Comparison of ENCODE assay signal across 21 cellular contexts in genomic region chr1:68644521-68644920, GRCh38.
"Had no signal": no experiment of that assay in that cellular context is flagged by ENCODE, and none has a peak within 500 bp of the region (broad histone marks: within the 10 kb centered on the region; RNA-seq: fewer than 3 reads in every experiment).

No MANE protein-coding gene starts in this region.

- ATAC-seq: heart right ventricle; left cardiac atrium; left lung; naive thymus-derived CD4-positive, alpha-beta T cell; right lobe of liver; stimulated activated naive B cell treated with anti-CD40 and anti-IgM and Interleukin-4, amounts not matched to agents 10 μg/mL and 1 μg/mL and 100 μg/mL, for 72 hours had no signal

- H3K4me2 ChIP-seq: neural progenitor cell had no signal

- H3K79me2 ChIP-seq: parathyroid adenoma had no signal

- DNase-seq: cortex of kidney; foreskin melanocyte; glutamatergic neuron; heart right ventricle; hippocampal formation; left cardiac atrium; left lung; mesendoderm; midbrain; naive thymus-derived CD4-positive, alpha-beta T cell; right lobe of liver; small intestine; stimulated activated CD4-positive, alpha-beta T cell treated with anti-CD3 and anti-CD28 coated beads, Interleukin-15, amount 100 ng/mL, for 24 hours; stimulated activated CD4-positive, alpha-beta T cell treated with anti-CD3 and anti-CD28 coated beads, Interleukin-2, amount 100 ng/mL, for 48 hours; stimulated activated naive B cell treated with anti-CD40 and anti-IgM and Interleukin-4, amounts not matched to agents 10 μg/mL and 1 μg/mL and 100 μg/mL, for 72 hours; upper lobe of left lung had no signal

- H3K27me3 ChIP-seq: esophagus muscularis mucosa, heart right ventricle, left lung, neural progenitor cell, right lobe of liver, tibial nerve, upper lobe of left lung had no signal

- H3K36me3 ChIP-seq: esophagus muscularis mucosa, heart right ventricle, left lung, neural progenitor cell, right lobe of liver, thoracic aorta, tibial nerve, upper lobe of left lung had no signal

- H3K27ac ChIP-seq: esophagus muscularis mucosa, heart right ventricle, left lung, neural progenitor cell, parathyroid adenoma, right lobe of liver, thoracic aorta, tibial nerve, upper lobe of left lung had no signal

- H3K4me1 ChIP-seq: esophagus muscularis mucosa, heart right ventricle, left lung, neural progenitor cell, parathyroid adenoma, right lobe of liver, tibial nerve, upper lobe of left lung had no signal

- H3K4me3 ChIP-seq: esophagus muscularis mucosa, heart right ventricle, left lung, neural progenitor cell, right lobe of liver, thoracic aorta, tibial nerve, upper lobe of left lung had no signal

- H3K9me3 ChIP-seq: esophagus muscularis mucosa, right lobe of liver, thoracic aorta, tibial nerve, upper lobe of left lung had no signal

- H2AFZ ChIP-seq: neural progenitor cell, parathyroid adenoma had no signal
